Comparison of ENCODE assay signal across 10 cellular contexts in genomic region chr14:91375748-91376452, GRCh38. TPM values are rescaled to one million over a fixed set of nuclear protein-coding genes. Genes with fewer than 3 reads are reported as not detected.
DNase-seq lines count a peak whose midpoint lies in the region; ATAC-seq and TF ChIP-seq lines count a peak whose summit lies in the region.
"Had no signal": no experiment of that assay in that cellular context is flagged by ENCODE, and none has a peak within 500 bp of the region (broad histone marks: within the 10 kb centered on the region; RNA-seq: fewer than 3 reads in every experiment).

No MANE protein-coding gene starts in this region.

- DNase-seq in stimulated activated naive CD8-positive, alpha-beta T cell treated with anti-CD3 and anti-CD28 coated beads, Interleukin-15, Interleukin-2, amounts not matched to agents 100 U/mL and 50 U/mL, for 24 hours = no peak
- no peak for DNase-seq in RWPE1 (ENCODE audit: low spot score)
- DNase-seq in effector memory CD8-positive, alpha-beta T cell = no peak
- DNase-seq in transverse colon = no peak
- no peak for DNase-seq in MV-4-11 (lab: John Stamatoyannopoulos, UW)
- DNase-seq in GM03348 (ENCODE audit: low spot score) = no peak
- DNase-seq: NCI-H1930, SW 1271 had no signal

- TF ChIP-seq CTCF in RWPE1 (conservative IDR thresholded peaks at IDR 0.05; ENCODE audit: low read depth) (no peak), transverse colon (IDR thresholded peaks at IDR 0.05) (no peak), gastroesophageal sphincter (IDR thresholded peaks at IDR 0.05) (no peak)

- WGBS in transverse colon (ENCODE audit: low coverage in 1 of 2), 2 donors = 96% methylated on average over 22 of the region's 24 CpGs; no CpG with 5 or more reads in 1 of the 2 donors
- 93% methylated on average over 3 of the region's 24 CpGs; no CpG with 5 or more reads in 1 of the 2 donors for WGBS in gastroesophageal sphincter (ENCODE audit: low coverage in 1 of 2), 2 donors

- H3K9me3 Mint-ChIP-seq in stimulated activated naive CD8-positive, alpha-beta T cell treated with anti-CD3 and anti-CD28 coated beads, Interleukin-15, Interleukin-2, amounts not matched to agents 100 ng/mL and 50 ng/mL, for 24 hours = no peaks in the 10 kb centered on the region
- no peaks in the 10 kb centered on the region for H3K9me3 Mint-ChIP-seq in effector memory CD8-positive, alpha-beta T cell

- H3K4me3 ChIP-seq in transverse colon (no peak overlapping the region), gastroesophageal sphincter (no peak overlapping the region)

- TF ChIP-seq POLR2A in transverse colon (IDR thresholded peaks at IDR 0.05) = no peak
- no peak for TF ChIP-seq POLR2A in gastroesophageal sphincter (IDR thresholded peaks at IDR 0.05)

- intact Hi-C loops in transverse colon (cut with DNase I; ENCODE audit: low total_unique reads) = no loop called here

- POLR2A ChIA-PET in RWPE1 (lab: Yijun Ruan, JAX; ENCODE audit: low non-redundant PET) = no interaction called here

- H3K27ac Mint-ChIP-seq in stimulated activated naive CD8-positive, alpha-beta T cell treated with anti-CD3 and anti-CD28 coated beads, Interleukin-15, Interleukin-2, amounts not matched to agents 100 ng/mL and 50 ng/mL, for 24 hours = peak overlapping the region; percentile 82
- H3K27ac Mint-ChIP-seq in effector memory CD8-positive, alpha-beta T cell = peak overlapping the region; percentile 92 to 99

- H3K27ac ChIP-seq in RWPE1 (peak overlapping the region; percentile 93), transverse colon (peak overlapping the region in 3 of 4 donors; percentile 45 to 67 (median 51)), gastroesophageal sphincter (no peak overlapping the region)

- H3K27me3 ChIP-seq in transverse colon (no peaks in the 10 kb centered on the region), gastroesophageal sphincter (peaks cover 8% of the 10 kb centered on the region)

- ATAC-seq in stimulated activated naive CD8-positive, alpha-beta T cell treated with anti-CD3 and anti-CD28 coated beads, Interleukin-15, Interleukin-2, amounts not matched to agents 100 U/mL and 50 U/mL, for 24 hours = no peak
- ATAC-seq in effector memory CD8-positive, alpha-beta T cell (replicated peaks) = no peak
- no peak for ATAC-seq in gastroesophageal sphincter

- H3K4me1 ChIP-seq in transverse colon = peaks cover 11 to 75% (median 48%) of the 10 kb centered on the region in 4 donors
- peaks cover 0 to 50% (median 0%) of the 10 kb centered on the region in 3 donors for H3K4me1 ChIP-seq in gastroesophageal sphincter

- CTCF ChIA-PET in RWPE1 (lab: Yijun Ruan, JAX) = interaction anchor here (0.6 kb wide), 1 partner anchor 157 kb away, joined by 3 read pairs; no protein-coding TSS in a partner anchor

- H3K4me3 Mint-ChIP-seq in stimulated activated naive CD8-positive, alpha-beta T cell treated with anti-CD3 and anti-CD28 coated beads, Interleukin-15, Interleukin-2, amounts not matched to agents 100 ng/mL and 50 ng/mL, for 24 hours = peak overlapping the region; percentile 36
- peak overlapping the region; percentile 74 to 78 for H3K4me3 Mint-ChIP-seq in effector memory CD8-positive, alpha-beta T cell

- in situ Hi-C loops in transverse colon (cut with MboI; ENCODE audit: low pct_ligation_motif_present in 1 of 4, low pct_unique_long_range_greater_than_20kb in 1 of 4, low sequenced_read_pairs in 3 of 4) = no loop called here

- H3K36me3 Mint-ChIP-seq in stimulated activated naive CD8-positive, alpha-beta T cell treated with anti-CD3 and anti-CD28 coated beads, Interleukin-15, Interleukin-2, amounts not matched to agents 100 ng/mL and 50 ng/mL, for 24 hours (ENCODE audit: low read depth) = peaks cover 5% of the 10 kb centered on the region
- H3K36me3 Mint-ChIP-seq in effector memory CD8-positive, alpha-beta T cell (ENCODE audit: insufficient read depth) = peaks cover 93% of the 10 kb centered on the region

- H3K9me3 ChIP-seq in transverse colon = no peaks in the 10 kb centered on the region
- H3K9me3 ChIP-seq in gastroesophageal sphincter = no peaks in the 10 kb centered on the region

- TF ChIP-seq EP300 in transverse colon (IDR thresholded peaks at IDR 0.05; ENCODE audit: low read depth) (no peak), gastroesophageal sphincter (IDR thresholded peaks at IDR 0.05) (no peak)

- H3K27me3 Mint-ChIP-seq in stimulated activated naive CD8-positive, alpha-beta T cell treated with anti-CD3 and anti-CD28 coated beads, Interleukin-15, Interleukin-2, amounts not matched to agents 100 ng/mL and 50 ng/mL, for 24 hours = no peaks in the 10 kb centered on the region
- no peaks in the 10 kb centered on the region for H3K27me3 Mint-ChIP-seq in effector memory CD8-positive, alpha-beta T cell

- H3K4me1 Mint-ChIP-seq in stimulated activated naive CD8-positive, alpha-beta T cell treated with anti-CD3 and anti-CD28 coated beads, Interleukin-15, Interleukin-2, amounts not matched to agents 100 ng/mL and 50 ng/mL, for 24 hours (ENCODE audit: low read depth) = peaks cover 100% of the 10 kb centered on the region
- H3K4me1 Mint-ChIP-seq in effector memory CD8-positive, alpha-beta T cell (ENCODE audit: low read depth in 2 of 2) = peaks cover 95 to 99% of the 10 kb centered on the region in 2 donors

- no peaks in the 10 kb centered on the region for H3K36me3 ChIP-seq in transverse colon
- H3K36me3 ChIP-seq in gastroesophageal sphincter = no peaks in the 10 kb centered on the region

RNA-seq across cellular contexts. Expression of gene CCDC88C, which starts 41.7 kb away (rescaled TPM):
- total RNA-seq in transverse colon (100 to 1,000 TPM in 1 of 4 donors, 10 to 100 TPM in 3; 29.5 to 171 (median 60.3) TPM), gastroesophageal sphincter (10 to 100 TPM in 1 of 4 donors, 1 to 10 TPM in 3; 2.0 to 10.1 (median 4.9) TPM)

Comparison
In these comparisons a context has a peak if more than half of its experiments do, and no peak if none do; other contexts are left out.
1. H3K27ac ChIP-seq: peak in RWPE1 (single experiment) and transverse colon (3 of 4); none in gastroesophageal sphincter (0 of 4).